24 cellular contexts compared by ENCODE assay signal in the genomic region with DNA sequence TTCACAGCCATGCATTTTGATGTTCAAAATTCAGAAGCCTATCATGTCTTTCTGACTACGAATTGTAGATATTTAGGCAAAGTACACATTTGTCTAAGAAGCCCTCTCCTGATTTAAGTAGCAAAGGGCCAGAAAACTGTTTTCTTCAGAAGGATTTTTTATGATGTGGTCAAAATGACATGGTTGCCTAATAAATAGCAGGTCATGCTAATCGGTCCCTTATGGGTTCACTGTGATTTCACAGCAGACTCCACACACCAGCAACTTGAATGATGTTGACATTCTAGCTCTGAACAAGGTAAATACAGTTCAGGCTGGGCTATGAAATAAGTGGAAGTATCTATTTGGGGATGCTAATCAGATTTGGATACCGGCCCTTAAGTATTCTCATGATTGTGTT.
DNase-seq lines count a peak whose midpoint lies in the region; ATAC-seq and TF ChIP-seq lines count a peak whose summit lies in the region.
"Had no signal": no experiment of that assay in that cellular context is flagged by ENCODE, and none has a peak within 500 bp of the region (broad histone marks: within the 10 kb centered on the region; RNA-seq: fewer than 3 reads in every experiment).

No MANE protein-coding gene starts in this region.

- DNase-seq in AG08395 (ENCODE audit: low spot score) (peak; percentile 45), GM03348 (ENCODE audit: low spot score) (peak; percentile 20), M059J (ENCODE audit: low read depth) (peak; percentile 32), fibroblast of the aortic adventitia (ENCODE audit: low read depth) (peak; percentile 24)
- no peak for DNase-seq in stimulated activated CD4-positive, alpha-beta T cell treated with anti-CD3 and anti-CD28 coated beads, Interleukin-4, amount 100 ng/mL, for 24 hours
- DNase-seq: C1 segment of cervical spinal cord; CD4-positive, alpha-beta memory T cell; COR-L47; DMS53; H7; IMR-90; KG1; NCI-H1048; NCI-H1417; NCI-H1694; NCI-H2081; NCI-H2171; NCI-H345; NCI-H524; NCI-H748 treated with DMSO at 0.1 percent for 48 hours; SHP77 had no signal

- no peak overlapping the region for H3K4me3 ChIP-seq in fibroblast of the aortic adventitia (ENCODE audit: low read depth, low read length)

- TF ChIP-seq CTCF in fibroblast of the aortic adventitia (IDR thresholded peaks at IDR 0.05; ENCODE audit: insufficient read depth, low read length), result no peak

- ATAC-seq in HG03457 (IDR thresholded peaks at IDR 0.05; ENCODE audit: unreplicated experiment) (no peak), HG02973 (IDR thresholded peaks at IDR 0.05; ENCODE audit: unreplicated experiment) (no peak), GM21529 (IDR thresholded peaks at IDR 0.05; ENCODE audit: unreplicated experiment) (no peak)
